Comparison of ENCODE assay signal across 16 cellular contexts in genomic region chr2:25323612-25324189, GRCh38. TPM values are rescaled to one million over a fixed set of nuclear protein-coding genes. Genes with fewer than 3 reads are reported as not detected.
A peak's percentile ranks its signal among the peaks of the same experiment; 100 is the strongest.
DNase-seq lines count a peak whose midpoint lies in the region; ATAC-seq and TF ChIP-seq lines count a peak whose summit lies in the region.
"Had no signal": no experiment of that assay in that cellular context is flagged by ENCODE, and none has a peak within 500 bp of the region (broad histone marks: within the 10 kb centered on the region; RNA-seq: fewer than 3 reads in every experiment).

No MANE protein-coding gene starts in this region.

- peak overlapping the region; percentile 78 for H3K4me3 Mint-ChIP-seq in activated CD8-positive, alpha-beta memory T cell treated with anti-CD3 and anti-CD28 coated beads, Interleukin-2, amount 10 ng/mL, durations not matched to agents 7 days and 5 days
- H3K4me3 Mint-ChIP-seq in activated CD4-positive, alpha-beta memory T cell treated with anti-CD3 and anti-CD28 coated beads for 36 hours, result peak overlapping the region; percentile 68

- no peak for DNase-seq in activated CD8-positive, alpha-beta memory T cell treated with anti-CD3 and anti-CD28 coated beads, Interleukin-2, amount 10 ng/mL, durations not matched to agents 7 days and 5 days
- no peak for DNase-seq in activated CD8-positive, alpha-beta memory T cell treated with anti-CD3 and anti-CD28 coated beads for 24 hours
- no peak for DNase-seq in activated CD4-positive, alpha-beta memory T cell treated with anti-CD3 and anti-CD28 coated beads for 36 hours
- DNase-seq in fibroblast of villous mesenchyme (ENCODE audit: low read depth), result peak; percentile 29
- DNase-seq in sigmoid colon, result no peak
- DNase-seq in globus pallidus (ENCODE audit: low spot score), result no peak
- no peak for DNase-seq in AG20443 (ENCODE audit: low spot score)
- DNase-seq: activated naive CD4-positive, alpha-beta T cell treated with anti-CD3 and anti-CD28 coated beads, Interleukin-2, amount 50 U/mL, for 16 hours; cerebellar nuclear complex; GF-D8; left cardiac atrium; NCI-H187 treated with DMSO at 0.1 percent for 48 hours; NCI-H526 treated with DMSO at 0.1 percent for 48 hours had no signal

- H3K4me1 ChIP-seq in sigmoid colon, result peaks cover 0 to 45% (median 42%) of the 10 kb centered on the region in 4 donors
- H3K4me1 ChIP-seq: A549 had no signal

- no peak for ATAC-seq in activated CD8-positive, alpha-beta memory T cell treated with anti-CD3 and anti-CD28 coated beads, Interleukin-2, amount 10 ng/mL, durations not matched to agents 7 days and 5 days
- no peak for ATAC-seq in GM21447 (IDR thresholded peaks at IDR 0.05; ENCODE audit: unreplicated experiment)

- H3K9me3 ChIP-seq in sigmoid colon, result peaks cover 0 to 4% (median 3%) of the 10 kb centered on the region in 4 donors

- H3K36me3 ChIP-seq in sigmoid colon, result peaks cover 0 to 11% (median 7%) of the 10 kb centered on the region in 4 donors

- TF ChIP-seq CTCF in fibroblast of villous mesenchyme (IDR thresholded peaks at IDR 0.05; ENCODE audit: insufficient read depth, low read depth, low read length), result no peak
- no peak for TF ChIP-seq CTCF in sigmoid colon (IDR thresholded peaks at IDR 0.05)

- WGBS in sigmoid colon, 2 donors, result 75 to 86% methylated on average over 8 of the region's 8 CpGs

- peaks cover 34% of the 10 kb centered on the region for H3K36me3 Mint-ChIP-seq in activated CD8-positive, alpha-beta memory T cell treated with anti-CD3 and anti-CD28 coated beads, Interleukin-2, amount 10 ng/mL, durations not matched to agents 7 days and 5 days
- peaks cover 23% of the 10 kb centered on the region for H3K36me3 Mint-ChIP-seq in activated CD4-positive, alpha-beta memory T cell treated with anti-CD3 and anti-CD28 coated beads for 36 hours

- peak overlapping the region in 3 of 4 donors; percentile 43 to 69 (median 56) for H3K27ac ChIP-seq in sigmoid colon
- H3K27ac ChIP-seq: A549 had no signal

- no peaks in the 10 kb centered on the region for H3K27me3 ChIP-seq in sigmoid colon
- H3K27me3 ChIP-seq: heart left ventricle had no signal

- no peak for TF ChIP-seq EP300 in sigmoid colon (IDR thresholded peaks at IDR 0.05)

- peak overlapping the region; percentile 92 for H3K27ac Mint-ChIP-seq in activated CD8-positive, alpha-beta memory T cell treated with anti-CD3 and anti-CD28 coated beads, Interleukin-2, amount 10 ng/mL, durations not matched to agents 7 days and 5 days
- H3K27ac Mint-ChIP-seq in activated CD4-positive, alpha-beta memory T cell treated with anti-CD3 and anti-CD28 coated beads for 36 hours, result peak overlapping the region; percentile 92

- intact Hi-C loops in activated CD4-positive, alpha-beta memory T cell treated with anti-CD3 and anti-CD28 coated beads for 36 hours (cut with micrococcal nuclease), result loop anchor here (1.0 to 2.0 kb wide), 2 partner anchors 9 to 17 kb away; partner anchors contain the start of gene DNMT3A
- intact Hi-C loops in sigmoid colon (cut with DNase I), result no loop called here

- peaks cover 41% of the 10 kb centered on the region for H3K4me1 Mint-ChIP-seq in activated CD8-positive, alpha-beta memory T cell treated with anti-CD3 and anti-CD28 coated beads, Interleukin-2, amount 10 ng/mL, durations not matched to agents 7 days and 5 days
- H3K4me1 Mint-ChIP-seq in activated CD4-positive, alpha-beta memory T cell treated with anti-CD3 and anti-CD28 coated beads for 36 hours (ENCODE audit: low read depth), result peaks cover 54% of the 10 kb centered on the region

- CTCF ChIA-PET in activated CD8-positive, alpha-beta memory T cell treated with anti-CD3 and anti-CD28 coated beads, Interleukin-2, amount 10 ng/mL, durations not matched to agents 7 days and 5 days (lab: Charles Lee), result interaction anchor here (0.6 to 2.5 kb wide), 10 partner anchors 9 to 50 kb away, joined by 3 to 9 read pairs (median 4); no protein-coding TSS in a partner anchor
- CTCF ChIA-PET in activated CD4-positive, alpha-beta memory T cell treated with anti-CD3 and anti-CD28 coated beads for 36 hours (lab: Charles Lee), result interaction anchor here (0.9 to 2.3 kb wide), 8 partner anchors 9 to 50 kb away, joined by 3 to 17 read pairs (median 5); no protein-coding TSS in a partner anchor

- no peak for TF ChIP-seq POLR2A in sigmoid colon (IDR thresholded peaks at IDR 0.05)

- peaks cover 10% of the 10 kb centered on the region for H3K9me3 Mint-ChIP-seq in activated CD8-positive, alpha-beta memory T cell treated with anti-CD3 and anti-CD28 coated beads, Interleukin-2, amount 10 ng/mL, durations not matched to agents 7 days and 5 days (ENCODE audit: low read depth)
- H3K9me3 Mint-ChIP-seq in activated CD4-positive, alpha-beta memory T cell treated with anti-CD3 and anti-CD28 coated beads for 36 hours, result peaks cover 24% of the 10 kb centered on the region

- POLR2A ChIA-PET in activated CD4-positive, alpha-beta memory T cell treated with anti-CD3 and anti-CD28 coated beads for 36 hours (lab: Charles Lee), result interaction anchor here (1.2 to 2.9 kb wide), 4 partner anchors 9 to 29 kb away, joined by 3 to 16 read pairs (median 4); no protein-coding TSS in a partner anchor

- no peak overlapping the region for H3K4me3 ChIP-seq in fibroblast of villous mesenchyme (ENCODE audit: low read depth, low read length)
- H3K4me3 ChIP-seq in sigmoid colon, result no peak overlapping the region
- H3K4me3 ChIP-seq: A549 had no signal

- H3K27me3 Mint-ChIP-seq in activated CD8-positive, alpha-beta memory T cell treated with anti-CD3 and anti-CD28 coated beads, Interleukin-2, amount 10 ng/mL, durations not matched to agents 7 days and 5 days, result no peaks in the 10 kb centered on the region
- no peaks in the 10 kb centered on the region for H3K27me3 Mint-ChIP-seq in activated CD4-positive, alpha-beta memory T cell treated with anti-CD3 and anti-CD28 coated beads for 36 hours

RNA-seq across cellular contexts. Expression of gene DNMT3A, which starts 18.0 kb away (rescaled TPM):
- total RNA-seq in activated CD8-positive, alpha-beta memory T cell treated with anti-CD3 and anti-CD28 coated beads, Interleukin-2, amount 10 ng/mL, durations not matched to agents 7 days and 5 days, result 10 to 100 TPM; 59.9 to 70.1 TPM
- total RNA-seq in activated CD4-positive, alpha-beta memory T cell treated with anti-CD3 and anti-CD28 coated beads for 36 hours, result 10 to 100 TPM; 52.0 to 52.5 TPM
- total RNA-seq in fibroblast of villous mesenchyme (11.7 and 14.2 TPM in 2 replicates), sigmoid colon (10 to 100 TPM; 16.4 to 30.2 (median 18.3) TPM)
- polyA plus RNA-seq in sigmoid colon, result 10 to 100 TPM in 1 of 3 donors, 1 to 10 TPM in 2; 4.4 to 21.1 (median 4.8) TPM
